18 cellular contexts compared by ENCODE assay signal in genomic region chrX:116357317-116357716, GRCh38.
DNase-seq lines count a peak whose midpoint lies in the region; ATAC-seq and TF ChIP-seq lines count a peak whose summit lies in the region.
"Had no signal": no experiment of that assay in that cellular context is flagged by ENCODE, and none has a peak within 500 bp of the region (broad histone marks: within the 10 kb centered on the region; RNA-seq: fewer than 3 reads in every experiment).

No MANE protein-coding gene starts in this region.

- H2AFZ ChIP-seq in PC-9: 0 out of 2 replicates have a peak overlapping the region, but pooled peaks have one; percentile 32

- POLR2A ChIA-PET in PC-9 (lab: Charles Lee; ENCODE audit: unreplicated experiment): no interaction called here

- H3K27ac Mint-ChIP-seq in nephron: peak overlapping the region in 2 of 3 experiments; percentile 37 to 39
- H3K27ac Mint-ChIP-seq in natural killer cell treated with Interleukin-12 subunit alpha and Interleukin-12 subunit beta and Interleukin-15 and Interleukin-18, amount 100 ng/mL, for 72 hours: no peak overlapping the region
- H3K27ac Mint-ChIP-seq: CD14-positive monocyte; CD4-positive, alpha-beta memory T cell; H9 had no signal

- H3K4me2 ChIP-seq in PC-9: no peak overlapping the region
- H3K4me2 ChIP-seq: BLaER1 had no signal

- H3K27me3 ChIP-seq in PC-9 (ENCODE audit: insufficient read depth, low read depth): no peaks in the 10 kb centered on the region
- H3K27me3 ChIP-seq in prostate gland (replicated peaks; ENCODE audit: insufficient read depth): no peaks in the 10 kb centered on the region

- no peak overlapping the region for H3K4me3 ChIP-seq in PC-9
- H3K4me3 ChIP-seq in fibroblast of pulmonary artery (replicated peaks; ENCODE audit: low read depth, low read length): no peak overlapping the region
- H3K4me3 ChIP-seq in prostate gland: no peak overlapping the region
- H3K4me3 ChIP-seq: BLaER1, GM12878 had no signal

- H3K4me1 ChIP-seq in PC-9 (replicated peaks; ENCODE audit: insufficient read depth) (peaks cover 17% of the 10 kb centered on the region), prostate gland (replicated peaks) (no peaks in the 10 kb centered on the region)
- H3K4me1 ChIP-seq: BLaER1 had no signal

- DNase-seq in SKM-1 (lab: John Stamatoyannopoulos, UW; ENCODE audit: unreplicated experiment): peak; percentile 0
- DNase-seq in SKM-1 treated with dmso at 0.1 percent for 144 hours (lab: John Stamatoyannopoulos, UW; ENCODE audit: unreplicated experiment): no peak
- no peak for DNase-seq in PC-9
- peak; percentile 22 for DNase-seq in fibroblast of pulmonary artery (ENCODE audit: low read depth)
- no peak for DNase-seq in prostate gland (ENCODE audit: low spot score)
- DNase-seq in natural killer cell treated with Interleukin-12 subunit alpha and Interleukin-12 subunit beta and Interleukin-15 and Interleukin-18, amount 100 ng/mL, for 72 hours (ENCODE audit: low spot score): no peak
- DNase-seq: 8988T; CD4-positive, alpha-beta memory T cell; DMS53; DND-41; EL; H9 had no signal

- intact Hi-C loops in PC-9 (cut with micrococcal nuclease; ENCODE audit: unreplicated experiment): no loop called here
- intact Hi-C loops in prostate gland (cut with DNase I): no loop called here

- 24% methylated on average over 2 of the region's 2 CpGs for WGBS in prostate gland

- peaks cover 5% of the 10 kb centered on the region for H3K4me1 Mint-ChIP-seq in nephron
- no peaks in the 10 kb centered on the region for H3K4me1 Mint-ChIP-seq in natural killer cell treated with Interleukin-12 subunit alpha and Interleukin-12 subunit beta and Interleukin-15 and Interleukin-18, amount 100 ng/mL, for 72 hours (ENCODE audit: low read depth in 2 of 2)
- H3K4me1 Mint-ChIP-seq: CD14-positive monocyte; CD4-positive, alpha-beta memory T cell had no signal

- H3K27ac ChIP-seq in PC-9: no peak overlapping the region
- H3K27ac ChIP-seq in prostate gland: no peak overlapping the region
- H3K27ac ChIP-seq: BLaER1, HL-60 had no signal

- CTCF ChIA-PET in PC-9 (lab: Charles Lee): no interaction called here

- H3K27me3 Mint-ChIP-seq in nephron (ENCODE audit: low read depth): no peaks in the 10 kb centered on the region
- H3K27me3 Mint-ChIP-seq in natural killer cell treated with Interleukin-12 subunit alpha and Interleukin-12 subunit beta and Interleukin-15 and Interleukin-18, amount 100 ng/mL, for 72 hours: no peaks in the 10 kb centered on the region
- H3K27me3 Mint-ChIP-seq: CD4-positive, alpha-beta memory T cell had no signal

- no peak for TF ChIP-seq POLR2A in prostate gland (IDR thresholded peaks at IDR 0.05)

- no peak overlapping the region for H3K4me3 Mint-ChIP-seq in nephron
- no peak overlapping the region for H3K4me3 Mint-ChIP-seq in natural killer cell treated with Interleukin-12 subunit alpha and Interleukin-12 subunit beta and Interleukin-15 and Interleukin-18, amount 100 ng/mL, for 72 hours
- H3K4me3 Mint-ChIP-seq: CD14-positive monocyte; CD4-positive, alpha-beta memory T cell; H9 had no signal

- no peaks in the 10 kb centered on the region for H4K20me1 ChIP-seq in PC-9 (ENCODE audit: insufficient read depth)
- H4K20me1 ChIP-seq: BLaER1 had no signal

- TF ChIP-seq CTCF in PC-9 (conservative IDR thresholded peaks at IDR 0.05) (no peak), fibroblast of pulmonary artery (IDR thresholded peaks at IDR 0.05; ENCODE audit: low read length, missing control alignments) (no peak), nephron (IDR thresholded peaks at IDR 0.05; ENCODE audit: unreplicated experiment in 3 of 3) (no peak), prostate gland (IDR thresholded peaks at IDR 0.05) (no peak)

- H3K36me3 ChIP-seq in PC-9 (ENCODE audit: low read depth) (no peaks in the 10 kb centered on the region), prostate gland (no peaks in the 10 kb centered on the region)
- H3K36me3 ChIP-seq: BLaER1 had no signal

- no peaks in the 10 kb centered on the region for H3K36me3 Mint-ChIP-seq in nephron (ENCODE audit: low read depth)
- H3K36me3 Mint-ChIP-seq in natural killer cell treated with Interleukin-12 subunit alpha and Interleukin-12 subunit beta and Interleukin-15 and Interleukin-18, amount 100 ng/mL, for 72 hours: no peaks in the 10 kb centered on the region
- H3K36me3 Mint-ChIP-seq: CD14-positive monocyte; CD4-positive, alpha-beta memory T cell had no signal

- H3K9me3 ChIP-seq in PC-9 (ENCODE audit: insufficient read depth, low read depth) (no peaks in the 10 kb centered on the region), prostate gland (no peaks in the 10 kb centered on the region)
- H3K9me3 ChIP-seq: BLaER1 had no signal

- no peaks in the 10 kb centered on the region for H3K9me2 ChIP-seq in PC-9 (ENCODE audit: insufficient read depth)

- no peak for ATAC-seq in natural killer cell treated with Interleukin-12 subunit alpha and Interleukin-12 subunit beta and Interleukin-15 and Interleukin-18, amount 100 ng/mL, for 72 hours
- ATAC-seq in GM21367 (IDR thresholded peaks at IDR 0.05; ENCODE audit: unreplicated experiment): no peak
- ATAC-seq: GM12878 had no signal

- H3K79me2 ChIP-seq in PC-9 (ENCODE audit: low read depth): no peaks in the 10 kb centered on the region

- no peaks in the 10 kb centered on the region for H3K9me3 Mint-ChIP-seq in nephron
- no peaks in the 10 kb centered on the region for H3K9me3 Mint-ChIP-seq in natural killer cell treated with Interleukin-12 subunit alpha and Interleukin-12 subunit beta and Interleukin-15 and Interleukin-18, amount 100 ng/mL, for 72 hours
- H3K9me3 Mint-ChIP-seq: CD4-positive, alpha-beta memory T cell; H9 had no signal

- H3F3A ChIP-seq in PC-9 (ENCODE audit: insufficient read depth, low read depth): no peaks in the 10 kb centered on the region

- no TSS peak for BruUV-seq in PC-9 (replicated peaks; lab: Mats Ljungman, UMichigan)

Comparison
In these comparisons a context has a peak if more than half of its experiments do, and no peak if none do; other contexts are left out.
1. DNase-seq: peak in SKM-1 (single experiment) and fibroblast of pulmonary artery (single experiment); none in SKM-1 treated with dmso at 0.1 percent for 144 hours (single experiment), PC-9 (0 of 2), prostate gland (single experiment) and natural killer cell treated with Interleukin-12 subunit alpha and Interleukin-12 subunit beta and Interleukin-15 and Interleukin-18, amount 100 ng/mL, for 72 hours (single experiment).
2. H3K27ac Mint-ChIP-seq: peak in nephron (2 of 3); none in natural killer cell treated with Interleukin-12 subunit alpha and Interleukin-12 subunit beta and Interleukin-15 and Interleukin-18, amount 100 ng/mL, for 72 hours (0 of 2).